Comparison of ENCODE assay signal across 8 cellular contexts in the genomic region with DNA sequence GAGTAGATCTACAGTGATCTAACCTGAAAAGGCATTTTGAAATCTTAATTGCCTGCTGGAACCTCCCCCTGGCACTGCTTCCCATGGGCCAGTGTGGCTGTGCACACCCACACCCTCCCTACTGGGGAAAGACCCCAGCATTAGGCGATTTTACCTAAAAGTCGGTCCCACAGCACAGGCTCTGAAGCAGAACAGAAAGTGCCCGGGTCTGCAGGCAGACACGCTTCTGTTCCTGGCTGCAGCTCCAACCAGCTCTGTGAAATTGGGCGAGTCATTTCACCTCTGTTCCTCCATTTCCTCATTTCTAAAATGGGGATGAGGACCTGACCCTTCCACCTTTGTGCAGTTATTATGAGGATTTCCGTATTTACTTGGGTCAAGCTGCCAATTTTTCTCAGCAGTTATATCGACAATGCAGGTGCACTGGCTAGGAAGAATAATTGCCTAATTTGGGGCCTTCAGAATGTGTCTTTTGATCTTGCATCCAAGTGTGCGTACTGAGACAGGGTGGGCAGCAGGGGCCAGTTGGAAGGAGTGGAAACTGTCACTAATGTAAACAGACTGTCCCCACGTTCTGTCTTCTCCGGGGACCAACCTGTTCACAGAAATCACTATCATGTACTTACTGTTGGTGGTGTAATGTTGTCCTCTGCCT. TPM values are rescaled to one million over a fixed set of nuclear protein-coding genes. Genes with fewer than 3 reads are reported as not detected.
A peak's percentile ranks its signal among the peaks of the same experiment; 100 is the strongest.
DNase-seq lines count a peak whose midpoint lies in the region; TF ChIP-seq lines count a peak whose summit lies in the region.

No MANE protein-coding gene starts in this region.

- H2AFZ ChIP-seq in PC-9, result no peak overlapping the region

- no peaks in the 10 kb centered on the region for H3K9me3 Mint-ChIP-seq in activated naive CD4-positive, alpha-beta T cell treated with anti-CD3 and anti-CD28 coated beads, Interleukin-2, amount 50 U/mL, for 24 hours

- H3K27me3 ChIP-seq in PC-9 (ENCODE audit: insufficient read depth, low read depth) (no peaks in the 10 kb centered on the region), layer of hippocampus (ENCODE audit: control insufficient read depth, insufficient read depth, low read length) (no peaks in the 10 kb centered on the region), transverse colon (no peaks in the 10 kb centered on the region)

- TF ChIP-seq POLR2A in transverse colon (IDR thresholded peaks at IDR 0.05), result no peak

- H3K27me3 Mint-ChIP-seq in activated naive CD4-positive, alpha-beta T cell treated with anti-CD3 and anti-CD28 coated beads, Interleukin-2, amount 50 U/mL, for 24 hours, result no peaks in the 10 kb centered on the region

- H3K4me1 Mint-ChIP-seq in activated naive CD4-positive, alpha-beta T cell treated with anti-CD3 and anti-CD28 coated beads, Interleukin-2, amount 50 U/mL, for 24 hours, result peaks cover 97% of the 10 kb centered on the region

- H3K4me1 ChIP-seq in PC-9 (replicated peaks; ENCODE audit: insufficient read depth), result peaks cover 93% of the 10 kb centered on the region
- H3K4me1 ChIP-seq in transverse colon, result peaks cover 61 to 96% (median 86%) of the 10 kb centered on the region in 4 donors

- H3F3A ChIP-seq in PC-9 (ENCODE audit: insufficient read depth, low read depth), result peaks cover 85% of the 10 kb centered on the region

- peak overlapping the region; percentile 79 for H3K4me3 Mint-ChIP-seq in activated naive CD4-positive, alpha-beta T cell treated with anti-CD3 and anti-CD28 coated beads, Interleukin-2, amount 50 U/mL, for 24 hours

- TF ChIP-seq CTCF in PC-9 (conservative IDR thresholded peaks at IDR 0.05) (no peak), transverse colon (IDR thresholded peaks at IDR 0.05) (no peak)

- no peaks in the 10 kb centered on the region for H3K36me3 Mint-ChIP-seq in activated naive CD4-positive, alpha-beta T cell treated with anti-CD3 and anti-CD28 coated beads, Interleukin-2, amount 50 U/mL, for 24 hours

- peak overlapping the region; percentile 34 for H3K4me3 ChIP-seq in PC-9
- peak overlapping the region in 2 of 4 donors; percentile 2 to 13 for H3K4me3 ChIP-seq in transverse colon

- no peaks in the 10 kb centered on the region for H3K9me2 ChIP-seq in PC-9 (ENCODE audit: insufficient read depth)

- WGBS in transverse colon (ENCODE audit: low coverage in 1 of 2), 2 donors, result 31 to 42% methylated on average over 2 to 10 of the region's 10 CpGs

- H3K4me2 ChIP-seq in PC-9, result peak overlapping the region; percentile 72

- H3K79me2 ChIP-seq in PC-9 (ENCODE audit: low read depth), result peaks cover 100% of the 10 kb centered on the region

- intact Hi-C loops in PC-9 (cut with micrococcal nuclease; ENCODE audit: unreplicated experiment), result loop anchor here (5.0 kb wide), 1 partner anchor 299 kb away; no protein-coding TSS in a partner anchor
- intact Hi-C loops in transverse colon (cut with DNase I; ENCODE audit: low total_unique reads), result no loop called here

- no peak for TF ChIP-seq EP300 in transverse colon (IDR thresholded peaks at IDR 0.05; ENCODE audit: low read depth)

- no TSS peak for BruUV-seq in PC-9 (replicated peaks; lab: Mats Ljungman, UMichigan)

- H3K9me3 ChIP-seq in PC-9 (ENCODE audit: insufficient read depth, low read depth) (no peaks in the 10 kb centered on the region), transverse colon (no peaks in the 10 kb centered on the region)

- H3K27ac ChIP-seq in PC-9, result peak overlapping the region; percentile 74
- H3K27ac ChIP-seq in layer of hippocampus (ENCODE audit: low read depth, low read length), result peak overlapping the region; percentile 81
- H3K27ac ChIP-seq in transverse colon, result peak overlapping the region; percentile 100

- CTCF ChIA-PET in PC-9 (lab: Charles Lee), result no interaction called here

- peaks cover 21% of the 10 kb centered on the region for H4K20me1 ChIP-seq in PC-9 (ENCODE audit: insufficient read depth)

- POLR2A ChIA-PET in PC-9 (lab: Charles Lee; ENCODE audit: unreplicated experiment), result interaction anchor here (0.5 to 0.6 kb wide), 2 partner anchors 11 to 592 kb away, joined by 3 to 11 read pairs; no protein-coding TSS in a partner anchor

- DNase-seq in activated naive CD4-positive, alpha-beta T cell treated with anti-CD3 and anti-CD28 coated beads, Interleukin-2, amount 50 U/mL, for 16 hours, result no peak
- DNase-seq in PC-9 (peak in 1 of 2 experiments; percentile 65), transverse colon (peak; percentile 51), NCI-H1930 (lab: John Stamatoyannopoulos, UW) (no peak), HCEC 1CT (no peak), SHP77 (lab: John Stamatoyannopoulos, UW) (no peak)

- peak overlapping the region; percentile 96 for H3K27ac Mint-ChIP-seq in activated naive CD4-positive, alpha-beta T cell treated with anti-CD3 and anti-CD28 coated beads, Interleukin-2, amount 50 U/mL, for 24 hours

- H3K36me3 ChIP-seq in PC-9 (ENCODE audit: low read depth) (peaks cover 23% of the 10 kb centered on the region; the same call in 1 of the 2 replicates), transverse colon (no peaks in the 10 kb centered on the region)

- in situ Hi-C loops in transverse colon (cut with MboI; ENCODE audit: low pct_ligation_motif_present in 1 of 4, low pct_unique_long_range_greater_than_20kb in 1 of 4, low sequenced_read_pairs in 3 of 4), result loop anchor here (5.0 to 10.0 kb wide), 6 partner anchors 346 to 596 kb away; no protein-coding TSS in a partner anchor

RNA-seq across cellular contexts. Expression of gene KLF3, which starts 7.1 kb away (rescaled TPM):
- total RNA-seq in PC-9 (2021) (33.1 and 37.5 TPM in 2 replicates), transverse colon (100 to 1,000 TPM; 111 to 174 (median 132) TPM)
